1 cellular context compared by ENCODE assay signal in the genomic region with DNA sequence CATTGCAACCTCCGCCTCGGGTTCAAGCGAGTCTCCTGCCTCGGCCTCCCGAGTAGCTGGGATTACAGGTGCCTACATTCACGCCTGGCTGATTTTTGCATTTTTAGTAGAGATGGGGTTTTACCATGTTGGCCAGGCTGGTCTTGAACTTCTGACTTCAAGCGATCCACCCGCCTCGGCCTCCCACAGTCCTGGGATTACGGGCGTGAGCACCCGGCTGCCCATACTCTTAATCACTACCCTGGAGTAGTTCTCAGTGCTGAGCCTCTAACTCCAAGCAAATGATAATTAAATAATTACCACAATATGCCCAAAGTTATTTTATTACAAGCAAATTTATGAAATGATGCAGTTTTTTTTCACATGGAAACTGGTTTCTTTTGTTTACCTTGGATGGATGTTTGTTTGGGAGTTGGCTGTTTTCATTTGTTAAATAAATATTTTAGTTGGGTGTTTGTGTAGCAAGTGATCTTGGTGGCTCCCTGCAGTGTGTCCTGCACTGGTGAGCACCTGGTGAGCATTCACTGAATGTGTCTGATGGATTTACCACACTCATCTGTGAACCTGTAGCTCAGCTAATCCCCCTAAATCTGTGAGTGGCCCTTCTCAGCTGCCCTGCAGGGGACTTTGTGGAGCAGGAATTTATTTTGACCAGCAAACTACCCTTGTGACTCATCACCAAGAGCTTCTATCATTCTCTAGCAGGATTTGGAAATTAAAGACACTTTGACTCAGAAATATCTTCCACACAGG.
TF ChIP-seq lines count a peak whose summit lies in the region.

No MANE protein-coding gene starts in this region.

TF ChIP-seq in HepG2, 621 proteins besides CTCF, POLR2A, EP300 and RAD21 (continued from another document):
- peak; percentile 51; the same call in 1 of the 2 replicates for TF ChIP-seq NFKB2 (CRISPR knock-in tag; IDR thresholded peaks at IDR 0.05; ENCODE audit: borderline replicate concordance)
- TF ChIP-seq, protein P1, sequence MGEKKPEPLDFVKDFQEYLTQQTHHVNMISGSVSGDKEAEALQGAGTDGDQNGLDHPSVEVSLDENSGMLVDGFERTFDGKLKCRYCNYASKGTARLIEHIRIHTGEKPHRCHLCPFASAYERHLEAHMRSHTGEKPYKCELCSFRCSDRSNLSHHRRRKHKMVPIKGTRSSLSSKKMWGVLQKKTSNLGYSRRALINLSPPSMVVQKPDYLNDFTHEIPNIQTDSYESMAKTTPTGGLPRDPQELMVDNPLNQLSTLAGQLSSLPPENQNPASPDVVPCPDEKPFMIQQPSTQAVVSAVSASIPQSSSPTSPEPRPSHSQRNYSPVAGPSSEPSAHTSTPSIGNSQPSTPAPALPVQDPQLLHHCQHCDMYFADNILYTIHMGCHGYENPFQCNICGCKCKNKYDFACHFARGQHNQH (CRISPR knock-in tag; IDR thresholded peaks at IDR 0.05) = 0 out of 2 replicates have a peak, but pooled peaks have one; percentile 9
- peak; percentile 47; the same call in 1 of the 2 replicates for TF ChIP-seq SALL1 (CRISPR knock-in tag; IDR thresholded peaks at IDR 0.05)
- peak; percentile 35; the same call in 1 of the 2 replicates for TF ChIP-seq HMG20A (CRISPR knock-in tag; IDR thresholded peaks at IDR 0.05; ENCODE audit: borderline replicate concordance)
- 0 out of 2 replicates have a peak, but pooled peaks have one; percentile 24 for TF ChIP-seq SALL2 (CRISPR knock-in tag; IDR thresholded peaks at IDR 0.05)
- TF ChIP-seq, protein P2, sequence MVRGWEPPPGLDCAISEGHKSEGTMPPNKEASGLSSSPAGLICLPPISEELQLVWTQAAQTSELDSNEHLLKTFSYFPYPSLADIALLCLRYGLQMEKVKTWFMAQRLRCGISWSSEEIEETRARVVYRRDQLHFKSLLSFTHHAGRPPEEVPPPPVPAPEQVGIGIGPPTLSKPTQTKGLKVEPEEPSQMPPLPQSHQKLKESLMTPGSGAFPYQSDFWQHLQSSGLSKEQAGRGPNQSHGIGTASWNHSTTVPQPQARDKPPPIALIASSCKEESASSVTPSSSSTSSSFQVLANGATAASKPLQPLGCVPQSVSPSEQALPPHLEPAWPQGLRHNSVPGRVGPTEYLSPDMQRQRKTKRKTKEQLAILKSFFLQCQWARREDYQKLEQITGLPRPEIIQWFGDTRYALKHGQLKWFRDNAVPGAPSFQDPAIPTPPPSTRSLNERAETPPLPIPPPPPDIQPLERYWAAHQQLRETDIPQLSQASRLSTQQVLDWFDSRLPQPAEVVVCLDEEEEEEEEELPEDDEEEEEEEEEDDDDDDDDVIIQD (CRISPR knock-in tag; IDR thresholded peaks at IDR 0.05; ENCODE audit: low read depth) = peak; percentile 63; the same call in 1 of the 2 replicates
- peak; percentile 54; the same call in 1 of the 2 replicates for TF ChIP-seq MED1 (CRISPR knock-in tag; IDR thresholded peaks at IDR 0.05)
- peak; percentile 30; the same call in 1 of the 2 replicates for TF ChIP-seq RCOR2 (CRISPR knock-in tag; IDR thresholded peaks at IDR 0.05)
- 0 out of 2 replicates have a peak, but pooled peaks have one; percentile 14 for TF ChIP-seq THAP11 (CRISPR knock-in tag; IDR thresholded peaks at IDR 0.05)
- TF ChIP-seq POGZ (CRISPR knock-in tag; IDR thresholded peaks at IDR 0.05) = peak; percentile 35; the same call in 1 of the 2 replicates
- no peak for TF ChIP-seq SOX6 (IDR thresholded peaks at IDR 0.05)
- peak; percentile 34; the same call in 1 of the 2 replicates for TF ChIP-seq SOX6 (CRISPR knock-in tag; IDR thresholded peaks at IDR 0.05)
- TF ChIP-seq, protein P3, sequence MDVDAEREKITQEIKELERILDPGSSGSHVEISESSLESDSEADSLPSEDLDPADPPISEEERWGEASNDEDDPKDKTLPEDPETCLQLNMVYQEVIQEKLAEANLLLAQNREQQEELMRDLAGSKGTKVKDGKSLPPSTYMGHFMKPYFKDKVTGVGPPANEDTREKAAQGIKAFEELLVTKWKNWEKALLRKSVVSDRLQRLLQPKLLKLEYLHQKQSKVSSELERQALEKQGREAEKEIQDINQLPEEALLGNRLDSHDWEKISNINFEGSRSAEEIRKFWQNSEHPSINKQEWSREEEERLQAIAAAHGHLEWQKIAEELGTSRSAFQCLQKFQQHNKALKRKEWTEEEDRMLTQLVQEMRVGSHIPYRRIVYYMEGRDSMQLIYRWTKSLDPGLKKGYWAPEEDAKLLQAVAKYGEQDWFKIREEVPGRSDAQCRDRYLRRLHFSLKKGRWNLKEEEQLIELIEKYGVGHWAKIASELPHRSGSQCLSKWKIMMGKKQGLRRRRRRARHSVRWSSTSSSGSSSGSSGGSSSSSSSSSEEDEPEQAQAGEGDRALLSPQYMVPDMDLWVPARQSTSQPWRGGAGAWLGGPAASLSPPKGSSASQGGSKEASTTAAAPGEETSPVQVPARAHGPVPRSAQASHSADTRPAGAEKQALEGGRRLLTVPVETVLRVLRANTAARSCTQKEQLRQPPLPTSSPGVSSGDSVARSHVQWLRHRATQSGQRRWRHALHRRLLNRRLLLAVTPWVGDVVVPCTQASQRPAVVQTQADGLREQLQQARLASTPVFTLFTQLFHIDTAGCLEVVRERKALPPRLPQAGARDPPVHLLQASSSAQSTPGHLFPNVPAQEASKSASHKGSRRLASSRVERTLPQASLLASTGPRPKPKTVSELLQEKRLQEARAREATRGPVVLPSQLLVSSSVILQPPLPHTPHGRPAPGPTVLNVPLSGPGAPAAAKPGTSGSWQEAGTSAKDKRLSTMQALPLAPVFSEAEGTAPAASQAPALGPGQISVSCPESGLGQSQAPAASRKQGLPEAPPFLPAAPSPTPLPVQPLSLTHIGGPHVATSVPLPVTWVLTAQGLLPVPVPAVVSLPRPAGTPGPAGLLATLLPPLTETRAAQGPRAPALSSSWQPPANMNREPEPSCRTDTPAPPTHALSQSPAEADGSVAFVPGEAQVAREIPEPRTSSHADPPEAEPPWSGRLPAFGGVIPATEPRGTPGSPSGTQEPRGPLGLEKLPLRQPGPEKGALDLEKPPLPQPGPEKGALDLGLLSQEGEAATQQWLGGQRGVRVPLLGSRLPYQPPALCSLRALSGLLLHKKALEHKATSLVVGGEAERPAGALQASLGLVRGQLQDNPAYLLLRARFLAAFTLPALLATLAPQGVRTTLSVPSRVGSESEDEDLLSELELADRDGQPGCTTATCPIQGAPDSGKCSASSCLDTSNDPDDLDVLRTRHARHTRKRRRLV (CRISPR knock-in tag; IDR thresholded peaks at IDR 0.05) = 0 out of 2 replicates have a peak, but pooled peaks have one; percentile 24
- TF ChIP-seq, protein P4, sequence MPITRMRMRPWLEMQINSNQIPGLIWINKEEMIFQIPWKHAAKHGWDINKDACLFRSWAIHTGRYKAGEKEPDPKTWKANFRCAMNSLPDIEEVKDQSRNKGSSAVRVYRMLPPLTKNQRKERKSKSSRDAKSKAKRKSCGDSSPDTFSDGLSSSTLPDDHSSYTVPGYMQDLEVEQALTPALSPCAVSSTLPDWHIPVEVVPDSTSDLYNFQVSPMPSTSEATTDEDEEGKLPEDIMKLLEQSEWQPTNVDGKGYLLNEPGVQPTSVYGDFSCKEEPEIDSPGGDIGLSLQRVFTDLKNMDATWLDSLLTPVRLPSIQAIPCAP (CRISPR knock-in tag; IDR thresholded peaks at IDR 0.05; ENCODE audit: low read depth) = no peak
- TF ChIP-seq ZNF879 (CRISPR knock-in tag; IDR thresholded peaks at IDR 0.05) = no peak
- 0 out of 2 replicates have a peak, but pooled peaks have one; percentile 8 for TF ChIP-seq NCOA2 (CRISPR knock-in tag; IDR thresholded peaks at IDR 0.05)
- TF ChIP-seq, protein P5, sequence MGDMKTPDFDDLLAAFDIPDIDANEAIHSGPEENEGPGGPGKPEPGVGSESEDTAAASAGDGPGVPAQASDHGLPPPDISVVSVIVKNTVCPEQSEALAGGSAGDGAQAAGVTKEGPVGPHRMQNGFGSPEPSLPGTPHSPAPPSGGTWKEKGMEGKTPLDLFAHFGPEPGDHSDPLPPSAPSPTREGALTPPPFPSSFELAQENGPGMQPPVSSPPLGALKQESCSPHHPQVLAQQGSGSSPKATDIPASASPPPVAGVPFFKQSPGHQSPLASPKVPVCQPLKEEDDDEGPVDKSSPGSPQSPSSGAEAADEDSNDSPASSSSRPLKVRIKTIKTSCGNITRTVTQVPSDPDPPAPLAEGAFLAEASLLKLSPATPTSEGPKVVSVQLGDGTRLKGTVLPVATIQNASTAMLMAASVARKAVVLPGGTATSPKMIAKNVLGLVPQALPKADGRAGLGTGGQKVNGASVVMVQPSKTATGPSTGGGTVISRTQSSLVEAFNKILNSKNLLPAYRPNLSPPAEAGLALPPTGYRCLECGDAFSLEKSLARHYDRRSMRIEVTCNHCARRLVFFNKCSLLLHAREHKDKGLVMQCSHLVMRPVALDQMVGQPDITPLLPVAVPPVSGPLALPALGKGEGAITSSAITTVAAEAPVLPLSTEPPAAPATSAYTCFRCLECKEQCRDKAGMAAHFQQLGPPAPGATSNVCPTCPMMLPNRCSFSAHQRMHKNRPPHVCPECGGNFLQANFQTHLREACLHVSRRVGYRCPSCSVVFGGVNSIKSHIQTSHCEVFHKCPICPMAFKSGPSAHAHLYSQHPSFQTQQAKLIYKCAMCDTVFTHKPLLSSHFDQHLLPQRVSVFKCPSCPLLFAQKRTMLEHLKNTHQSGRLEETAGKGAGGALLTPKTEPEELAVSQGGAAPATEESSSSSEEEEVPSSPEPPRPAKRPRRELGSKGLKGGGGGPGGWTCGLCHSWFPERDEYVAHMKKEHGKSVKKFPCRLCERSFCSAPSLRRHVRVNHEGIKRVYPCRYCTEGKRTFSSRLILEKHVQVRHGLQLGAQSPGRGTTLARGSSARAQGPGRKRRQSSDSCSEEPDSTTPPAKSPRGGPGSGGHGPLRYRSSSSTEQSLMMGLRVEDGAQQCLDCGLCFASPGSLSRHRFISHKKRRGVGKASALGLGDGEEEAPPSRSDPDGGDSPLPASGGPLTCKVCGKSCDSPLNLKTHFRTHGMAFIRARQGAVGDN (CRISPR knock-in tag; IDR thresholded peaks at IDR 0.05) = peak; percentile 41
- no peak for TF ChIP-seq FOXP1 (IDR thresholded peaks at IDR 0.05)
- TF ChIP-seq FOXP1 (CRISPR knock-in tag; IDR thresholded peaks at IDR 0.05) = peak; percentile 48; the same call in 1 of the 2 replicates
- TF ChIP-seq GATAD2A (CRISPR knock-in tag; IDR thresholded peaks at IDR 0.05) = peak; percentile 67; the same call in 1 of the 2 replicates
- TF ChIP-seq, protein P6, sequence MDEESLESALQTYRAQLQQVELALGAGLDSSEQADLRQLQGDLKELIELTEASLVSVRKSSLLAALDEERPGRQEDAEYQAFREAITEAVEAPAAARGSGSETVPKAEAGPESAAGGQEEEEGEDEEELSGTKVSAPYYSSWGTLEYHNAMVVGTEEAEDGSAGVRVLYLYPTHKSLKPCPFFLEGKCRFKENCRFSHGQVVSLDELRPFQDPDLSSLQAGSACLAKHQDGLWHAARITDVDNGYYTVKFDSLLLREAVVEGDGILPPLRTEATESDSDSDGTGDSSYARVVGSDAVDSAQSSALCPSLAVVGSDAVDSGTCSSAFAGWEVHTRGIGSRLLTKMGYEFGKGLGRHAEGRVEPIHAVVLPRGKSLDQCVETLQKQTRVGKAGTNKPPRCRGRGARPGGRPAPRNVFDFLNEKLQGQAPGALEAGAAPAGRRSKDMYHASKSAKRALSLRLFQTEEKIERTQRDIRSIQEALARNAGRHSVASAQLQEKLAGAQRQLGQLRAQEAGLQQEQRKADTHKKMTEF (CRISPR knock-in tag; IDR thresholded peaks at IDR 0.05) = 0 out of 2 replicates have a peak, but pooled peaks have one; percentile 15
- TF ChIP-seq, protein P7, sequence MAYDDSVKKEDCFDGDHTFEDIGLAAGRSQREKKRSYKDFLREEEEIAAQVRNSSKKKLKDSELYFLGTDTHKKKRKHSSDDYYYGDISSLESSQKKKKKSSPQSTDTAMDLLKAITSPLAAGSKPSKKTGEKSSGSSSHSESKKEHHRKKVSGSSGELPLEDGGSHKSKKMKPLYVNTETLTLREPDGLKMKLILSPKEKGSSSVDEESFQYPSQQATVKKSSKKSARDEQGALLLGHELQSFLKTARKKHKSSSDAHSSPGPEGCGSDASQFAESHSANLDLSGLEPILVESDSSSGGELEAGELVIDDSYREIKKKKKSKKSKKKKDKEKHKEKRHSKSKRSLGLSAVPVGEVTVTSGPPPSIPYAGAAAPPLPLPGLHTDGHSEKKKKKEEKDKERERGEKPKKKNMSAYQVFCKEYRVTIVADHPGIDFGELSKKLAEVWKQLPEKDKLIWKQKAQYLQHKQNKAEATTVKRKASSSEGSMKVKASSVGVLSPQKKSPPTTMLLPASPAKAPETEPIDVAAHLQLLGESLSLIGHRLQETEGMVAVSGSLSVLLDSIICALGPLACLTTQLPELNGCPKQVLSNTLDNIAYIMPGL (CRISPR knock-in tag; IDR thresholded peaks at IDR 0.05; ENCODE audit: borderline replicate concordance in 1 of 2, low read depth in 1 of 2) = peak in 1 of 2 experiments; percentile 28; a peak in 1 of 4 replicates
- no peak for TF ChIP-seq TEAD3 (CRISPR knock-in tag; optimal IDR thresholded peaks at IDR 0.05; ENCODE audit: borderline replicate concordance)
- no peak for TF ChIP-seq ZC3H13 (CRISPR knock-in tag; IDR thresholded peaks at IDR 0.05)
- TF ChIP-seq FOSL2 (CRISPR knock-in tag; IDR thresholded peaks at IDR 0.05) = peak; percentile 19; the same call in 1 of the 2 replicates
- TF ChIP-seq ZBTB20 (CRISPR knock-in tag; IDR thresholded peaks at IDR 0.05; ENCODE audit: borderline replicate concordance, low read depth) = no peak; the same call in 1 of the 2 replicates
- no peak for TF ChIP-seq ZNF720 (CRISPR knock-in tag; IDR thresholded peaks at IDR 0.05)
- peak; percentile 87 for TF ChIP-seq ZBTB38 (CRISPR knock-in tag; IDR thresholded peaks at IDR 0.05)
- TF ChIP-seq, protein P8, sequence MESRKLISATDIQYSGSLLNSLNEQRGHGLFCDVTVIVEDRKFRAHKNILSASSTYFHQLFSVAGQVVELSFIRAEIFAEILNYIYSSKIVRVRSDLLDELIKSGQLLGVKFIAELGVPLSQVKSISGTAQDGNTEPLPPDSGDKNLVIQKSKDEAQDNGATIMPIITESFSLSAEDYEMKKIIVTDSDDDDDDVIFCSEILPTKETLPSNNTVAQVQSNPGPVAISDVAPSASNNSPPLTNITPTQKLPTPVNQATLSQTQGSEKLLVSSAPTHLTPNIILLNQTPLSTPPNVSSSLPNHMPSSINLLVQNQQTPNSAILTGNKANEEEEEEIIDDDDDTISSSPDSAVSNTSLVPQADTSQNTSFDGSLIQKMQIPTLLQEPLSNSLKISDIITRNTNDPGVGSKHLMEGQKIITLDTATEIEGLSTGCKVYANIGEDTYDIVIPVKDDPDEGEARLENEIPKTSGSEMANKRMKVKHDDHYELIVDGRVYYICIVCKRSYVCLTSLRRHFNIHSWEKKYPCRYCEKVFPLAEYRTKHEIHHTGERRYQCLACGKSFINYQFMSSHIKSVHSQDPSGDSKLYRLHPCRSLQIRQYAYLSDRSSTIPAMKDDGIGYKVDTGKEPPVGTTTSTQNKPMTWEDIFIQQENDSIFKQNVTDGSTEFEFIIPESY (CRISPR knock-in tag; IDR thresholded peaks at IDR 0.05) = peak; percentile 30; the same call in 1 of the 2 replicates
- no peak for TF ChIP-seq ZNF615 (CRISPR knock-in tag; IDR thresholded peaks at IDR 0.05; ENCODE audit: borderline replicate concordance)
- TF ChIP-seq ZNF747 (CRISPR knock-in tag; IDR thresholded peaks at IDR 0.05; ENCODE audit: borderline replicate concordance) = 0 out of 2 replicates have a peak, but pooled peaks have one; percentile 36
- TF ChIP-seq ZNF232 (CRISPR knock-in tag; IDR thresholded peaks at IDR 0.05; ENCODE audit: borderline replicate concordance) = 0 out of 2 replicates have a peak, but pooled peaks have one; percentile 38
- TF ChIP-seq PAX8 (CRISPR knock-in tag; IDR thresholded peaks at IDR 0.05; ENCODE audit: borderline replicate concordance) = no peak
- TF ChIP-seq KLF11 (CRISPR knock-in tag; IDR thresholded peaks at IDR 0.05) = 0 out of 2 replicates have a peak, but pooled peaks have one; percentile 30
